29 cellular contexts compared by ENCODE assay signal in the genomic region with DNA sequence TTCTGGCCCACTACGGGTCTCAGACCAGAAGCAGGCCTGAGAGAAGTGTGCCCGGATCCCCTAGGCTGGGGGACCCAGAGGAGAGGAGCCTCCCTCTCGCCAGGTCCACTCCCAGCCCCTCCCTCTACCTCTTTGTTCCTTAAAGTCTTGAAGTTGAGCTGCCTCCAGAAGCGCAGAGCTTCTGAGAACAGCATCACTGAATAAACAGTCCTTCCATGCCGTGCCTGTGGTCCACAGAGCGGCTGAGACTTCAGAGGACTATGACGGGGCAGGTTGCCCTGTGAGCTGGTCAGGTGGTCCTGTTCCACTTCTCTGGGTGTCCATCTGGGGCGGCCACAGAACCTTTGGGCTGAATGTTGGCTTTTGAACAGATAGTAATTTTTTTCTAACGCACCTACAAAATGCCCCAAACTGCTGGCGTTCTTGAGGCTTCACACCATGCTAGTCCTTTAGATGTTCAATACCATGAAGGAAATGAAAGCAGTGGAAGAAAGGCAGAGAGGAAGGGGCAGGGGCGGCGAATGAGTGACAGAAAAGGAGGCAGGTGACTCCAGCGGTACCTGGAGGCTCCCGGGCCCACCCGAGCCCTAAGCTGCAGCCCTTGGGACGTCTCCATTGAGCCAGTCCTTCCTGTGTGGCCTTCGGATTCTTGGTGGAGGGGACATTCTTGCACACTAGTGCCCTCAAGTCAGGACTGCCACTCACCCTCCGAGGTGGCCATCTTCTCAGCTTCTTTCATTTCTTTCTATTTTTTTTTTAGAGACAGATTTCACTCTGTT.
"Had no signal": no experiment of that assay in that cellular context is flagged by ENCODE, and none has a peak within 500 bp of the region (broad histone marks: within the 10 kb centered on the region; RNA-seq: fewer than 3 reads in every experiment).

No MANE protein-coding gene starts in this region.

- H3K9me3 ChIP-seq: body of pancreas, esophagus muscularis mucosa, gastrocnemius medialis, heart left ventricle had no signal

- H3K27ac ChIP-seq: body of pancreas, coronary artery, dorsolateral prefrontal cortex, esophagus muscularis mucosa, foreskin keratinocyte, gastrocnemius medialis, heart left ventricle, WERI-Rb-1 had no signal

- H3K27me3 ChIP-seq: body of pancreas, dorsolateral prefrontal cortex had no signal

- H3K36me3 ChIP-seq: esophagus muscularis mucosa, gastrocnemius medialis, heart left ventricle, WERI-Rb-1 had no signal

- ATAC-seq: activated CD4-positive, CD25-positive, alpha-beta regulatory T cell treated with anti-CD3 and anti-CD28 coated beads, Interleukin-2, amount 50 U/mL, for 24 hours; activated CD8-positive, alpha-beta T cell treated with anti-CD3 and anti-CD28 coated beads for 36 hours; body of pancreas; foreskin keratinocyte; gastrocnemius medialis; heart left ventricle; T-helper 17 cell had no signal

- H3K4me3 ChIP-seq: body of pancreas, coronary artery, dorsolateral prefrontal cortex, esophagus muscularis mucosa, gastrocnemius medialis, heart left ventricle had no signal

- H3K4me1 ChIP-seq: body of pancreas, foreskin keratinocyte, gastrocnemius medialis, heart left ventricle had no signal

- DNase-seq: activated B cell treated with CpG ODN at 0.5 μM for 24 hours; activated CD4-positive, alpha-beta T cell treated with anti-CD3 and anti-CD28 coated beads for 48 hours; activated CD4-positive, alpha-beta T cell treated with anti-CD3 and anti-CD28 coated beads, Interleukin-2, amount 50 U/mL, for 1 hour; activated CD4-positive, alpha-beta T cell treated with anti-CD3 and anti-CD28 coated beads, Interleukin-2, amount 50 U/mL, for 48 hours; activated CD8-positive, alpha-beta memory T cell treated with anti-CD3 and anti-CD28 coated beads for 24 hours; activated CD8-positive, alpha-beta T cell treated with anti-CD3 and anti-CD28 coated beads for 36 hours; activated gamma-delta T cell treated with Interleukin-2 at 50 U/mL for 16 hours; activated naive CD4-positive, alpha-beta T cell treated with anti-CD3 and anti-CD28 coated beads, Interleukin-2, amount 50 U/mL, for 16 hours; activated naive CD4-positive, alpha-beta T cell treated with Interleukin-2 at 50 U/mL for 16 hours; activated T-cell treated with anti-CD3 and anti-CD28 coated beads, Interleukin-2, amount 50 U/mL, for 1 hour; activated T-cell treated with anti-CD3 and anti-CD28 coated beads, Interleukin-2, amount 50 U/mL, for 48 hours; amniotic stem cell; anterior cingulate cortex; body of pancreas; central memory CD4-positive, alpha-beta T cell; dorsolateral prefrontal cortex; effector memory CD4-positive, alpha-beta T cell; erythroblast; foreskin keratinocyte; gastrocnemius medialis; glutamatergic neuron; T-helper 1 cell; T-helper 17 cell; T1000; WERI-Rb-1 had no signal
